ENCODE assay signal across 13 cellular contexts in genomic region chr7:104106106-104106505, GRCh38.
DNase-seq lines count a peak whose midpoint lies in the region; ATAC-seq and TF ChIP-seq lines count a peak whose summit lies in the region.
"Had no signal": no experiment of that assay in that cellular context is flagged by ENCODE, and none has a peak within 500 bp of the region (broad histone marks: within the 10 kb centered on the region; RNA-seq: fewer than 3 reads in every experiment).

No MANE protein-coding gene starts in this region.

- TF ChIP-seq CTCF in AG04450 (IDR thresholded peaks at IDR 0.05; ENCODE audit: low read depth, low read length) (peak; percentile 30; the same call in 1 of the 2 replicates), epithelial cell of proximal tubule (conservative IDR thresholded peaks at IDR 0.05; ENCODE audit: low read depth, low read length) (peak; percentile 31), lower lobe of right lung (IDR thresholded peaks at IDR 0.05) (no peak)

- WGBS in GM23248 (ENCODE audit: low coverage in 1 of 2, low lambda C conversion rate in 2 of 2, missing lambda C conversion rate in 2 of 2), 2 experiments: 88 to 93% methylated on average over 1 of the region's 1 CpG

- POLR2A ChIA-PET in AG04450 (lab: Yijun Ruan, JAX): interaction anchor here (0.6 kb wide), 1 partner anchor 163 kb away, joined by 3 read pairs; no protein-coding TSS in a partner anchor

- no peaks in the 10 kb centered on the region for H3K9me3 ChIP-seq in AG04450 (ENCODE audit: control insufficient read depth, insufficient read depth, low read length)
- no peaks in the 10 kb centered on the region for H3K9me3 ChIP-seq in GM23248 (ENCODE audit: low read depth)
- no peaks in the 10 kb centered on the region for H3K9me3 ChIP-seq in lower lobe of right lung
- H3K9me3 ChIP-seq: sigmoid colon had no signal

- CTCF ChIA-PET in AG04450 (lab: Charles Lee): interaction anchor here (0.7 to 1.8 kb wide), 7 partner anchors 12 to 609 kb away, joined by 3 to 9 read pairs (median 5); no protein-coding TSS in a partner anchor

- H3K9ac ChIP-seq in GM23248: no peak overlapping the region

- H3F3A ChIP-seq in GM23248 (ENCODE audit: insufficient read depth): no peaks in the 10 kb centered on the region

- no peaks in the 10 kb centered on the region for H3K79me2 ChIP-seq in GM23248 (ENCODE audit: insufficient read depth)

- ATAC-seq in GM18520 (IDR thresholded peaks at IDR 0.05; ENCODE audit: unreplicated experiment) (no peak), lower lobe of right lung (no peak)
- ATAC-seq: activated T-cell treated with anti-CD3 and anti-CD28 coated beads, Interleukin-2, amount 50 U/mL, for 72 hours; WTC11 had no signal

- no peaks in the 10 kb centered on the region for H3K36me3 ChIP-seq in GM23248 (ENCODE audit: low read depth)
- no peaks in the 10 kb centered on the region for H3K36me3 ChIP-seq in lower lobe of right lung
- H3K36me3 ChIP-seq: sigmoid colon had no signal

- H3K9me2 ChIP-seq in GM23248 (ENCODE audit: insufficient read depth): no peaks in the 10 kb centered on the region

- H3K4me3 ChIP-seq in AG04450 (ENCODE audit: low read depth, low read length): no peak overlapping the region
- H3K4me3 ChIP-seq in GM23248: no peak overlapping the region
- no peak overlapping the region for H3K4me3 ChIP-seq in epithelial cell of proximal tubule (ENCODE audit: low read depth, low read length)
- no peak overlapping the region for H3K4me3 ChIP-seq in lower lobe of right lung
- H3K4me3 ChIP-seq: sigmoid colon had no signal

- intact Hi-C loops in lower lobe of right lung (cut with DNase I): no loop called here

- in situ Hi-C loops in GM23248 (cut with MboI): no loop called here

- H3K4me1 ChIP-seq in GM23248 (ENCODE audit: insufficient read depth): no peaks in the 10 kb centered on the region
- no peaks in the 10 kb centered on the region for H3K4me1 ChIP-seq in lower lobe of right lung
- H3K4me1 ChIP-seq: sigmoid colon had no signal

- H3K27me3 ChIP-seq in AG04450 (ENCODE audit: control insufficient read depth, insufficient read depth, low read length) (peaks cover 4% of the 10 kb centered on the region), GM23248 (replicated peaks; ENCODE audit: insufficient read depth) (no peaks in the 10 kb centered on the region), lower lobe of right lung (ENCODE audit: low read depth) (no peaks in the 10 kb centered on the region)
- H3K27me3 ChIP-seq: sigmoid colon had no signal

- no peak overlapping the region for H2AFZ ChIP-seq in GM23248

- DNase-seq in AG04450 (ENCODE audit: low read depth, low spot score) (no peak), GM23248 (peak; percentile 26), RKO (ENCODE audit: low spot score) (peak; percentile 38), epithelial cell of proximal tubule (ENCODE audit: low read depth) (no peak), NCI-H345 (lab: John Stamatoyannopoulos, UW) (no peak), GDM1 (lab: John Stamatoyannopoulos, UW) (no peak), lower lobe of right lung (no peak)
- DNase-seq: activated T-cell treated with anti-CD3 and anti-CD28 coated beads, Interleukin-2, amount 50 U/mL, for 72 hours; central memory CD4-positive, alpha-beta T cell; mesendoderm; sigmoid colon had no signal

- no peaks in the 10 kb centered on the region; the same call in 1 of the 2 replicates for H4K20me1 ChIP-seq in GM23248 (ENCODE audit: insufficient read depth)

- no peak overlapping the region for H3K4me2 ChIP-seq in GM23248 (ENCODE audit: unreplicated experiment)

- no peak overlapping the region for H3K27ac ChIP-seq in AG04450 (ENCODE audit: low read depth, low read length)
- H3K27ac ChIP-seq in GM23248: no peak overlapping the region
- no peak overlapping the region for H3K27ac ChIP-seq in lower lobe of right lung
- H3K27ac ChIP-seq: sigmoid colon had no signal

Comparison
In these comparisons a context has a peak if more than half of its experiments do, and no peak if none do; other contexts are left out.
1. DNase-seq: peak in GM23248 (single experiment) and RKO (single experiment); none in AG04450 (single experiment), epithelial cell of proximal tubule (single experiment), NCI-H345 (single experiment), GDM1 (single experiment) and lower lobe of right lung (single experiment).